24 cellular contexts compared by ENCODE assay signal in genomic region chr1:224448428-224449017, GRCh38. TPM values are rescaled to one million over a fixed set of nuclear protein-coding genes. Genes with fewer than 3 reads are reported as not detected.
A peak's percentile ranks its signal among the peaks of the same experiment; 100 is the strongest.
DNase-seq lines count a peak whose midpoint lies in the region; ATAC-seq, FAIRE-seq and TF ChIP-seq lines count a peak whose summit lies in the region.
"Had no signal": no experiment of that assay in that cellular context is flagged by ENCODE, and none has a peak within 500 bp of the region (broad histone marks: within the 10 kb centered on the region; RNA-seq: fewer than 3 reads in every experiment).

No MANE protein-coding gene starts in this region.

- peaks cover 17% of the 10 kb centered on the region for H3K36me3 Mint-ChIP-seq in CD8-positive, alpha-beta T cell
- H3K36me3 Mint-ChIP-seq in mesothelial cell of epicardium: peaks cover 2% of the 10 kb centered on the region

- no peaks in the 10 kb centered on the region for H3K27me3 Mint-ChIP-seq in CD8-positive, alpha-beta T cell (ENCODE audit: low read depth)
- H3K27me3 Mint-ChIP-seq in mesothelial cell of epicardium (ENCODE audit: low read depth): no peaks in the 10 kb centered on the region
- H3K27me3 Mint-ChIP-seq: B cell, IgD-negative memory B cell had no signal

- H3K4me3 Mint-ChIP-seq in CD8-positive, alpha-beta T cell: no peak overlapping the region
- H3K4me3 Mint-ChIP-seq in mesothelial cell of epicardium: no peak overlapping the region
- H3K4me3 Mint-ChIP-seq: B cell, CD14-positive monocyte, IgD-negative memory B cell had no signal

- H4K20me1 ChIP-seq in K562 (replicated peaks; ENCODE audit: control insufficient read depth, insufficient read depth, low read length): no peaks in the 10 kb centered on the region
- no peaks in the 10 kb centered on the region for H4K20me1 ChIP-seq in osteoblast (ENCODE audit: insufficient read depth, low read length)

- POLR2A ChIA-PET in CD8-positive, alpha-beta T cell (lab: Charles Lee): interaction anchor here (0.8 to 1.1 kb wide), 2 partner anchors 14 to 53 kb away, joined by 3 to 5 read pairs; partner anchors contain the start of gene WDR26
- POLR2A ChIA-PET in K562 (lab: Yijun Ruan, JAX): interaction anchor here (0.6 to 2.4 kb wide), 7 partner anchors 9 to 1972 kb away, joined by 3 to 10 read pairs (median 5); no protein-coding TSS in a partner anchor

- H3K9ac ChIP-seq in K562 (ENCODE audit: insufficient read depth in 1 of 2, low read depth in 2 of 2, low read length in 2 of 2): no peak overlapping the region

- no peaks in the 10 kb centered on the region for H3K27me3 ChIP-seq in CD8-positive, alpha-beta T cell (ENCODE audit: insufficient read depth, low read length)
- no peaks in the 10 kb centered on the region for H3K27me3 ChIP-seq in K562 (ENCODE audit: control insufficient read depth in 2 of 2, insufficient read depth in 2 of 2, low read length in 2 of 2)
- no peaks in the 10 kb centered on the region for H3K27me3 ChIP-seq in cardiac muscle cell
- H3K27me3 ChIP-seq in osteoblast (ENCODE audit: insufficient read depth, low read length): no peaks in the 10 kb centered on the region

- no peak overlapping the region for H2AFZ ChIP-seq in K562 (ENCODE audit: low read depth, low read length)
- no peak overlapping the region for H2AFZ ChIP-seq in osteoblast (ENCODE audit: low read length)

- CTCF ChIA-PET in CD8-positive, alpha-beta T cell (lab: Charles Lee): interaction anchor here (0.7 to 3.5 kb wide), 3 partner anchors 9 to 22 kb away, joined by 3 to 21 read pairs (median 3); no protein-coding TSS in a partner anchor
- CTCF ChIA-PET in K562 (lab: Yijun Ruan, JAX; ENCODE audit: low intra/inter-chr PET ratio): no interaction called here

- H3K4me2 ChIP-seq in K562 (ENCODE audit: insufficient read depth, low read length) (no peak overlapping the region), osteoblast (ENCODE audit: insufficient read depth, low read length) (no peak overlapping the region)

- H3K27ac Mint-ChIP-seq in CD8-positive, alpha-beta T cell: peak overlapping the region; percentile 55
- peak overlapping the region; percentile 52 for H3K27ac Mint-ChIP-seq in mesothelial cell of epicardium
- H3K27ac Mint-ChIP-seq: B cell, CD14-positive monocyte, IgD-negative memory B cell had no signal

- TF ChIP-seq RAD21 in K562 (CRISPR knock-in tag; conservative IDR thresholded peaks at IDR 0.05 in 1 of 2, IDR thresholded peaks at IDR 0.05 in 1 of 2): no peak

- no TSS peak for BruUV-seq in K562 (replicated peaks; lab: Mats Ljungman, UMichigan)

- no peaks in the 10 kb centered on the region for H3K4me1 ChIP-seq in CD8-positive, alpha-beta T cell (ENCODE audit: insufficient read depth, low read length)
- no peaks in the 10 kb centered on the region for H3K4me1 ChIP-seq in K562 (replicated peaks in 1 of 2; ENCODE audit: control insufficient read depth in 2 of 2, insufficient read depth in 2 of 2, low read length in 2 of 2)
- H3K4me1 ChIP-seq in cardiac muscle cell (ENCODE audit: low read depth): peaks cover 7% of the 10 kb centered on the region
- peaks cover 10% of the 10 kb centered on the region for H3K4me1 ChIP-seq in osteoblast (ENCODE audit: insufficient read depth, low read length)

- H3K36me3 ChIP-seq in CD8-positive, alpha-beta T cell (ENCODE audit: insufficient read depth, low read length): no peaks in the 10 kb centered on the region
- H3K36me3 ChIP-seq in K562 (ENCODE audit: control insufficient read depth, insufficient read depth, low read length) (no peaks in the 10 kb centered on the region), cardiac muscle cell (no peaks in the 10 kb centered on the region), osteoblast (ENCODE audit: insufficient read depth, low read length) (no peaks in the 10 kb centered on the region)

- no peak for ATAC-seq in CD8-positive, alpha-beta T cell
- ATAC-seq in K562: peak; percentile 39; the same call in 2 of the 3 replicates
- ATAC-seq in HG03159 (IDR thresholded peaks at IDR 0.05; ENCODE audit: unreplicated experiment): no peak
- no peak for ATAC-seq in GM18858 (IDR thresholded peaks at IDR 0.05; ENCODE audit: unreplicated experiment)

- no peak for TF ChIP-seq EP300 in K562 (IDR thresholded peaks at IDR 0.05; ENCODE audit: low read length)

- no peaks in the 10 kb centered on the region for H3K9me1 ChIP-seq in K562 (ENCODE audit: control insufficient read depth, insufficient read depth, low read length)

- WGBS in K562 (ENCODE audit: insufficient coverage, low coverage, missing lambda C conversion rate): 68% methylated on average over 7 of the region's 8 CpGs

- FAIRE-seq in K562 (lab: Jason Lieb, UNC): no peak
- FAIRE-seq: D721Med, GM19239, RCC 7860 had no signal

- no peak for TF ChIP-seq CTCF in CD8-positive, alpha-beta T cell (IDR thresholded peaks at IDR 0.05)
- no peak for TF ChIP-seq CTCF in K562 (IDR thresholded peaks at IDR 0.05 in 2 of 3, conservative IDR thresholded peaks at IDR 0.05 in 1 of 3; ENCODE audit: insufficient read depth in 2 of 3, low read depth in 1 of 3, low read length in 3 of 3)
- no peak for TF ChIP-seq CTCF in cardiac muscle cell (IDR thresholded peaks at IDR 0.05; ENCODE audit: low read depth, low read length)
- TF ChIP-seq CTCF in mesothelial cell of epicardium (IDR thresholded peaks at IDR 0.05; ENCODE audit: unreplicated experiment): no peak
- no peak for TF ChIP-seq CTCF in osteoblast (IDR thresholded peaks at IDR 0.05; ENCODE audit: extremely low read depth, low read depth, low read length)

- intact Hi-C loops in CD8-positive, alpha-beta T cell (cut with DNase I, micrococcal nuclease): no loop called here
- intact Hi-C loops in K562 (cut with micrococcal nuclease): no loop called here

- no peak for TF ChIP-seq POLR2A in K562 (conservative IDR thresholded peaks at IDR 0.05)

- no peak overlapping the region for H3K27ac ChIP-seq in CD8-positive, alpha-beta T cell (ENCODE audit: low read depth, low read length)
- H3K27ac ChIP-seq in K562 (ENCODE audit: extremely low read depth, low read depth, low read length): no peak overlapping the region
- H3K27ac ChIP-seq in cardiac muscle cell: peak overlapping the region; percentile 50
- H3K27ac ChIP-seq in osteoblast (ENCODE audit: low read depth, low read length): no peak overlapping the region

- H3K79me2 ChIP-seq in K562 (ENCODE audit: control insufficient read depth, insufficient read depth, low read length) (no peaks in the 10 kb centered on the region), osteoblast (ENCODE audit: insufficient read depth, low read length) (no peaks in the 10 kb centered on the region)

- no peaks in the 10 kb centered on the region for H3K9me3 Mint-ChIP-seq in CD8-positive, alpha-beta T cell
- H3K9me3 Mint-ChIP-seq in mesothelial cell of epicardium: no peaks in the 10 kb centered on the region
- H3K9me3 Mint-ChIP-seq: CD14-positive monocyte, IgD-negative memory B cell had no signal

- no peak overlapping the region for H3K4me3 ChIP-seq in CD8-positive, alpha-beta T cell (ENCODE audit: low read depth, low read length)
- no peak overlapping the region for H3K4me3 ChIP-seq in K562
- H3K4me3 ChIP-seq in cardiac muscle cell: no peak overlapping the region
- no peak overlapping the region for H3K4me3 ChIP-seq in osteoblast (ENCODE audit: insufficient read depth, low read length)

- H3K9me3 ChIP-seq in CD8-positive, alpha-beta T cell (ENCODE audit: low read length): no peaks in the 10 kb centered on the region
- H3K9me3 ChIP-seq in K562 (replicated peaks; ENCODE audit: control insufficient read depth, insufficient read depth, low read depth, low read length) (no peaks in the 10 kb centered on the region), cardiac muscle cell (ENCODE audit: low read depth) (no peaks in the 10 kb centered on the region), osteoblast (ENCODE audit: low read depth, low read length) (no peaks in the 10 kb centered on the region)

- peaks cover 11% of the 10 kb centered on the region for H3K4me1 Mint-ChIP-seq in CD8-positive, alpha-beta T cell (ENCODE audit: low read depth)
- H3K4me1 Mint-ChIP-seq in mesothelial cell of epicardium: peaks cover 14% of the 10 kb centered on the region
- H3K4me1 Mint-ChIP-seq: B cell had no signal

- no peak for DNase-seq in CD8-positive, alpha-beta T cell
- DNase-seq in K562 (ENCODE audit: extremely low read depth in 1 of 4, low spot score in 3 of 4) (no peak), cardiac muscle cell (ENCODE audit: low read depth in 1 of 2, low spot score in 1 of 2) (peak in 1 of 2 donors; percentile 22), mesothelial cell of epicardium (ENCODE audit: low spot score in 2 of 2, unreplicated experiment in 2 of 2) (no peak), osteoblast (ENCODE audit: insufficient read length, low spot score, missing footprints) (no peak)
- DNase-seq in activated CD4-positive, alpha-beta T cell treated with anti-CD3 and anti-CD28 coated beads, Interleukin-2, amount 50 U/mL, for 1 hour: no peak
- DNase-seq: DMS53, GF-D8, Karpas-422, MV-4-11, NCI-H1694, NCI-H2081, NCI-H2171 treated with DMSO at 0.1 percent for 48 hours, NCI-H524 treated with DMSO at 0.1 percent for 48 hours, OCI-M1, SHP77 had no signal

- in situ Hi-C loops in K562 (cut with MboI): no loop called here

TF ChIP-seq in K562, 482 proteins besides CTCF, POLR2A, EP300 and RAD21 (continues in another document):
- TF ChIP-seq PCBP1 (IDR thresholded peaks at IDR 0.05; ENCODE audit: low read depth, low read length, poor library complexity, severe bottlenecking): no peak
- no peak for TF ChIP-seq LARP7 (IDR thresholded peaks at IDR 0.05)

RNA-seq across cellular contexts. Expression of gene WDR26, which starts 13.9 kb away (rescaled TPM):
- 100 to 1,000 TPM; 176 to 181 TPM for total RNA-seq in CD8-positive, alpha-beta T cell
- 190 and 413 TPM in 2 replicates for total RNA-seq in K562 (2011; cell fraction: chromatin; rRNA removed; ENCODE audit: low replicate concordance)
- total RNA-seq in K562 (2011; cell fraction: nucleolus; rRNA removed): 79.0 and 101 TPM in 2 replicates
- 192 and 302 TPM in 2 replicates for total RNA-seq in K562 (2011; cell fraction: nucleoplasm; rRNA removed)
- total RNA-seq in K562 (2014; rRNA removed) (21.2 and 26.6 TPM in 2 replicates), K562 (2014; rRNA removed; fragmentation: Illumina TruSeq; extraction: Trizol) (39.8 and 41.0 TPM in 2 replicates), K562 (2015; rRNA removed; fragmentation: Illumina TruSeq; extraction: Trizol) (30.4 and 31.2 TPM in 2 replicates), K562 (2021) (54.6 and 66.0 TPM in 2 replicates), cardiac muscle cell (42.0 and 62.2 TPM in 2 replicates), mesothelial cell of epicardium (101 to 105 TPM (median 102 TPM) in 3 replicates), osteoblast (78.9 and 80.2 TPM in 2 replicates)
- polyA plus RNA-seq in K562 (2011; rRNA removed) (40.3 and 54.4 TPM in 2 replicates), K562 (2014; fragmentation: Illumina TruSeq; extraction: Trizol) (52.3 and 55.7 TPM in 2 replicates), K562 (2014; fragmentation: Nextera tagmentation; extraction: Ambion mirVana) (10 to 100 TPM; 11.5 to 14.3 TPM), K562 (2014; rRNA removed) (39.7 and 58.2 TPM in 2 replicates), cardiac muscle cell (14.9 and 15.3 TPM in 2 replicates)
- polyA plus RNA-seq in K562 (2011; cell fraction: cytosol; rRNA removed): 10.4 and 16.7 TPM in 2 replicates
- polyA plus RNA-seq in K562 (2011; cell fraction: nucleus; rRNA removed): 86.9 and 97.7 TPM in 2 replicates
- polyA plus RNA-seq in K562 (2012): 42.7 and 48.1 TPM in 2 replicates
- 88.0 and 101 TPM in 2 replicates for polyA minus RNA-seq in K562 (2011; rRNA and poly(A)+ RNA removed)
- polyA minus RNA-seq in K562 (2011; cell fraction: cytosol; rRNA and poly(A)+ RNA removed): 50.0 and 56.2 TPM in 2 replicates
- polyA minus RNA-seq in K562 (2011; cell fraction: nucleus; rRNA and poly(A)+ RNA removed): 73.2 and 92.6 TPM in 2 replicates
